ENCODE assay signal across 13 cellular contexts in the genomic region with DNA sequence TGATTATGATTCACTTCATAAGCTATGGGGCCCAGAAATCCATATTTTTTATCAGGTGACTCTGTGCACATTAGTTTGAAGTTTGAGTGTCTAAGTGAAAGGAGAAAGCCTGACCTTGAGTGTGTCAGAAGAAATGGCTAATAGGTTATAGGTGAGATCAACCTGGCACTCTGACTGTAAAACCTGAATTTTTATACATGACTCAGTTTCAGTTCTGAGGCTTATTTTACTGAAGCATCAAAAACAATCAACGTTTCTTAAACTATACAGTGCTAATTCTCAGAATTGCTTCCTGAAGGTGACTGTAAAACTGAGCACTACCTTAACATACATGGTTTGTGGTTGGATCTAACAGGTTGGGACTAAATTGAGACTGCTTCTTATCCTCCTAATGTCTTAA.
A peak's percentile ranks its signal among the peaks of the same experiment; 100 is the strongest.
DNase-seq lines count a peak whose midpoint lies in the region; ATAC-seq and TF ChIP-seq lines count a peak whose summit lies in the region.
"Had no signal": no experiment of that assay in that cellular context is flagged by ENCODE, and none has a peak within 500 bp of the region (broad histone marks: within the 10 kb centered on the region; RNA-seq: fewer than 3 reads in every experiment).

No MANE protein-coding gene starts in this region.

- H3K9me3 Mint-ChIP-seq in activated T-helper 2 cell treated with anti-CD3 and anti-CD28 coated beads, Interferon-gamma antibody, Interleukin-2, Interleukin-4, amounts not matched to agents 10 μg/mL and 5 μg/mL and 100 μg/mL, durations not matched to agents 14 hours and 24 hours and 36 hours: no peaks in the 10 kb centered on the region
- no peaks in the 10 kb centered on the region for H3K9me3 Mint-ChIP-seq in mesothelial cell of epicardium
- H3K9me3 Mint-ChIP-seq in CD14-positive monocyte: no peaks in the 10 kb centered on the region

- H3K27me3 Mint-ChIP-seq in activated T-helper 2 cell treated with anti-CD3 and anti-CD28 coated beads, Interferon-gamma antibody, Interleukin-2, Interleukin-4, amounts not matched to agents 10 μg/mL and 5 μg/mL and 100 μg/mL, durations not matched to agents 14 hours and 24 hours and 36 hours (ENCODE audit: low read depth): no peaks in the 10 kb centered on the region
- H3K27me3 Mint-ChIP-seq in mesothelial cell of epicardium (ENCODE audit: low read depth) (no peaks in the 10 kb centered on the region), CD14-positive monocyte (ENCODE audit: low read depth in 3 of 3) (peaks cover 0 to 3% (median 0%) of the 10 kb centered on the region in 3 donors)

- ATAC-seq in GM18519 (IDR thresholded peaks at IDR 0.05; ENCODE audit: low FRiP score, unreplicated experiment): no peak
- no peak for ATAC-seq in GM21360 (IDR thresholded peaks at IDR 0.05; ENCODE audit: unreplicated experiment)

- H3K36me3 Mint-ChIP-seq in activated T-helper 2 cell treated with anti-CD3 and anti-CD28 coated beads, Interferon-gamma antibody, Interleukin-2, Interleukin-4, amounts not matched to agents 10 μg/mL and 5 μg/mL and 100 μg/mL, durations not matched to agents 14 hours and 24 hours and 36 hours (ENCODE audit: low read depth): peaks cover 14% of the 10 kb centered on the region
- no peaks in the 10 kb centered on the region for H3K36me3 Mint-ChIP-seq in mesothelial cell of epicardium
- H3K36me3 Mint-ChIP-seq in CD14-positive monocyte: peaks cover 0 to 2% of the 10 kb centered on the region in 2 donors

- peak overlapping the region; percentile 30 for H3K4me3 Mint-ChIP-seq in activated T-helper 2 cell treated with anti-CD3 and anti-CD28 coated beads, Interferon-gamma antibody, Interleukin-2, Interleukin-4, amounts not matched to agents 10 μg/mL and 5 μg/mL and 100 μg/mL, durations not matched to agents 14 hours and 24 hours and 36 hours (ENCODE audit: low read depth)
- H3K4me3 Mint-ChIP-seq in mesothelial cell of epicardium (no peak overlapping the region), CD14-positive monocyte (no peak overlapping the region)

- TF ChIP-seq CTCF in mesothelial cell of epicardium (IDR thresholded peaks at IDR 0.05; ENCODE audit: unreplicated experiment) (no peak), CD14-positive monocyte (IDR thresholded peaks at IDR 0.05) (no peak)

- H3K27ac Mint-ChIP-seq in activated T-helper 2 cell treated with anti-CD3 and anti-CD28 coated beads, Interferon-gamma antibody, Interleukin-2, Interleukin-4, amounts not matched to agents 10 μg/mL and 5 μg/mL and 100 μg/mL, durations not matched to agents 14 hours and 24 hours and 36 hours: peak overlapping the region; percentile 84
- H3K27ac Mint-ChIP-seq in mesothelial cell of epicardium (peak overlapping the region; percentile 15), CD14-positive monocyte (no peak overlapping the region)

- intact Hi-C loops in activated T-helper 2 cell treated with anti-CD3 and anti-CD28 coated beads, Interferon-gamma antibody, Interleukin-2, Interleukin-4, amounts not matched to agents 10 μg/mL and 5 μg/mL and 100 μg/mL, durations not matched to agents 14 hours and 24 hours and 36 hours (cut with micrococcal nuclease): loop anchor here (1.0 to 5.0 kb wide), 5 partner anchors 14 to 157 kb away; no protein-coding TSS in a partner anchor
- intact Hi-C loops in CD14-positive monocyte (cut with micrococcal nuclease): no loop called here

- H3K4me1 Mint-ChIP-seq in activated T-helper 2 cell treated with anti-CD3 and anti-CD28 coated beads, Interferon-gamma antibody, Interleukin-2, Interleukin-4, amounts not matched to agents 10 μg/mL and 5 μg/mL and 100 μg/mL, durations not matched to agents 14 hours and 24 hours and 36 hours (ENCODE audit: low read depth): peaks cover 74% of the 10 kb centered on the region
- H3K4me1 Mint-ChIP-seq in mesothelial cell of epicardium (peaks cover 11% of the 10 kb centered on the region), CD14-positive monocyte (peaks cover 22% of the 10 kb centered on the region)

- DNase-seq in stimulated activated CD4-positive, alpha-beta T cell treated with anti-CD3 and anti-CD28 coated beads, Interleukin-4, amount 100 ng/mL, for 24 hours: peak; percentile 11
- no peak for DNase-seq in stimulated activated CD4-positive, alpha-beta T cell treated with anti-CD3 and anti-CD28 coated beads, Interleukin-12 subunit alpha, Interleukin-12 subunit beta, amount 100 ng/mL, for 4 hours
- DNase-seq in activated T-helper 2 cell treated with anti-CD3 and anti-CD28 coated beads, Interferon-gamma antibody, Interleukin-2, Interleukin-4, amounts not matched to agents 10 μg/mL and 5 μg/mL and 100 μg/mL, durations not matched to agents 14 hours and 24 hours and 36 hours (ENCODE audit: low spot score): no peak
- no peak for DNase-seq in mesothelial cell of epicardium (ENCODE audit: low spot score in 2 of 2, unreplicated experiment in 2 of 2)
- no peak for DNase-seq in CD14-positive monocyte (ENCODE audit: low spot score)
- no peak for DNase-seq in stimulated activated CD4-positive, alpha-beta T cell treated with anti-CD3 and anti-CD28 coated beads, Interleukin-2, amount 100 ng/mL, for 24 hours
- DNase-seq: DMS53, Karpas-422, NCI-H1694, NCI-H524 treated with DMSO at 0.1 percent for 48 hours, nucleus accumbens had no signal

Comparison
In these comparisons a context has a peak if more than half of its experiments do, and no peak if none do; other contexts are left out.
1. H3K27ac Mint-ChIP-seq: peak in activated T-helper 2 cell treated with anti-CD3 and anti-CD28 coated beads, Interferon-gamma antibody, Interleukin-2, Interleukin-4, amounts not matched to agents 10 μg/mL and 5 μg/mL and 100 μg/mL, durations not matched to agents 14 hours and 24 hours and 36 hours (single experiment) and mesothelial cell of epicardium (single experiment); none in CD14-positive monocyte (0 of 7).